In the genomic region with DNA sequence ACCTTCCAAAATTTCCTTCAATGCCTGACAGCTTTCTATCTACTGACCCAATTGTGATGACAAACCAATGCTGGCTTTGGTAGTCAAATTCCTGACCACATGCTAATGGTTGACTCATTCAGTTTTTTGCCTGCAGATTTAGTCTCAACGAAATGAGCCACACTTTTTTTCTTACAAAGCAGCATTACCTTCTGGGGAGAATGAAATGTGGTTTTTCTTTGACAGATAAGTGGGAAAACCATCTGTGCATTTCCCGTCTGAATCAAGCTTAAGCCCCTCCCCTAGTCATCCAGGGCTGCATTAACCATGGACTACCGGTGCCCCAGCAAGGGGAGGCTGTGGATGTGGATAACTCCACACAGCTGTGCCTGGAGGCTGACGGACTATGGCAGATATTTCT, we compare ENCODE assay signal across 11 cellular contexts.
DNase-seq lines count a peak whose midpoint lies in the region; ATAC-seq and TF ChIP-seq lines count a peak whose summit lies in the region.
"Had no signal": no experiment of that assay in that cellular context is flagged by ENCODE, and none has a peak within 500 bp of the region (broad histone marks: within the 10 kb centered on the region; RNA-seq: fewer than 3 reads in every experiment).

No MANE protein-coding gene starts in this region.

- H3K4me1 ChIP-seq in SJCRH30 = no peaks in the 10 kb centered on the region

- H3K27me3 ChIP-seq in SJCRH30 (no peaks in the 10 kb centered on the region), kidney epithelial cell (ENCODE audit: control insufficient read depth, insufficient read depth, low read length) (no peaks in the 10 kb centered on the region)

- H3K27me3 Mint-ChIP-seq in T-cell = no peaks in the 10 kb centered on the region

- H3K4me3 ChIP-seq in SJCRH30 (no peak overlapping the region), kidney epithelial cell (ENCODE audit: low read depth, low read length) (no peak overlapping the region)

- no peaks in the 10 kb centered on the region for H3K36me3 Mint-ChIP-seq in T-cell
- H3K36me3 Mint-ChIP-seq: stimulated activated effector memory CD8-positive, alpha-beta T cell treated with anti-CD3 and anti-CD28 coated beads, Interleukin-12 subunit alpha, Interleukin-12 subunit beta, amount 100 ng/mL, for 72 hours had no signal

- H3K4me1 Mint-ChIP-seq in T-cell = no peaks in the 10 kb centered on the region
- H3K4me1 Mint-ChIP-seq: stimulated activated effector memory CD8-positive, alpha-beta T cell treated with anti-CD3 and anti-CD28 coated beads, Interleukin-12 subunit alpha, Interleukin-12 subunit beta, amount 100 ng/mL, for 72 hours had no signal

- H3K9me3 ChIP-seq in SJCRH30 (replicated peaks) = no peaks in the 10 kb centered on the region

- H3K27ac ChIP-seq in SJCRH30 = no peak overlapping the region

- DNase-seq in GM04504 (ENCODE audit: low read depth) (peak; percentile 60), SJCRH30 (peak; percentile 14 to 35), kidney epithelial cell (ENCODE audit: low read depth) (peak; percentile 83), T-cell (no peak), NCI-H748 (lab: John Stamatoyannopoulos, UW; ENCODE audit: unreplicated experiment) (no peak), COLO668 (lab: John Stamatoyannopoulos, UW; ENCODE audit: unreplicated experiment) (no peak), omental fat pad (ENCODE audit: low spot score) (no peak)
- DNase-seq: activated T-cell treated with anti-CD3 and anti-CD28 coated beads, Interleukin-2, amount 50 U/mL, for 1 hour had no signal

- peaks cover 10 to 20% (median 14%) of the 10 kb centered on the region in 3 donors for H3K9me3 Mint-ChIP-seq in T-cell

- no peak for TF ChIP-seq CTCF in kidney epithelial cell (IDR thresholded peaks at IDR 0.05; ENCODE audit: insufficient read depth, low read length, poor library complexity, severe bottlenecking)
- no peak for TF ChIP-seq CTCF in omental fat pad (IDR thresholded peaks at IDR 0.05)

- no peak overlapping the region for H3K4me3 Mint-ChIP-seq in T-cell
- H3K4me3 Mint-ChIP-seq: stimulated activated effector memory CD8-positive, alpha-beta T cell treated with anti-CD3 and anti-CD28 coated beads, Interleukin-12 subunit alpha, Interleukin-12 subunit beta, amount 100 ng/mL, for 72 hours had no signal

- H3K27ac Mint-ChIP-seq in T-cell = no peak overlapping the region
- H3K27ac Mint-ChIP-seq: stimulated activated effector memory CD8-positive, alpha-beta T cell treated with anti-CD3 and anti-CD28 coated beads, Interleukin-12 subunit alpha, Interleukin-12 subunit beta, amount 100 ng/mL, for 72 hours had no signal

- H3K36me3 ChIP-seq in SJCRH30 = no peaks in the 10 kb centered on the region
- H3K36me3 ChIP-seq in kidney epithelial cell (ENCODE audit: control insufficient read depth, insufficient read depth, low read length) = no peaks in the 10 kb centered on the region

- POLR2A ChIA-PET in T-cell (lab: Charles Lee) = no interaction called here

- peak; percentile 63 for ATAC-seq in HG02981 (IDR thresholded peaks at IDR 0.05; ENCODE audit: unreplicated experiment)
- no peak for ATAC-seq in T-cell (replicated peaks in 1 of 4)
- no peak for ATAC-seq in omental fat pad (ENCODE audit: low FRiP score)
- ATAC-seq: Panc1; stimulated activated effector memory CD8-positive, alpha-beta T cell treated with anti-CD3 and anti-CD28 coated beads, Interleukin-12 subunit alpha, Interleukin-12 subunit beta, amount 100 ng/mL, for 72 hours had no signal

- CTCF ChIA-PET in T-cell (lab: Charles Lee) = no interaction called here

Comparison
In these comparisons a context has a peak if more than half of its experiments do, and no peak if none do; other contexts are left out.
1. DNase-seq: peak in GM04504 (single experiment), SJCRH30 (2 of 2) and kidney epithelial cell (single experiment); none in T-cell (0 of 34), NCI-H748 (single experiment), COLO668 (single experiment) and omental fat pad (single experiment).